ENCODE assay signal across 19 cellular contexts in genomic region chr3:131018970-131019369, GRCh38. TPM values are rescaled to one million over a fixed set of nuclear protein-coding genes. Genes with fewer than 3 reads are reported as not detected.
A peak's percentile ranks its signal among the peaks of the same experiment; 100 is the strongest.
DNase-seq lines count a peak whose midpoint lies in the region; ATAC-seq and TF ChIP-seq lines count a peak whose summit lies in the region.
"Had no signal": no experiment of that assay in that cellular context is flagged by ENCODE, and none has a peak within 500 bp of the region (broad histone marks: within the 10 kb centered on the region; RNA-seq: fewer than 3 reads in every experiment).

No MANE protein-coding gene starts in this region.

- no peaks in the 10 kb centered on the region for H3K79me2 ChIP-seq in mesendoderm (ENCODE audit: control insufficient read depth, insufficient read depth, low read length)

- H3K9ac ChIP-seq in mesendoderm (ENCODE audit: low read length): no peak overlapping the region
- H3K9ac ChIP-seq: BLaER1 had no signal

- in situ Hi-C loops in SK-MEL-5 (cut with HindIII; ENCODE audit: low pct_unique_long_range_greater_than_20kb, low sequenced_read_pairs): no loop called here

- H3K4me1 ChIP-seq in CD4-positive, CD25-positive, alpha-beta regulatory T cell (ENCODE audit: control insufficient read depth, insufficient read depth, low read length, poor library complexity, severe bottlenecking): peaks cover 47% of the 10 kb centered on the region
- H3K4me1 ChIP-seq in CD8-positive, alpha-beta T cell (ENCODE audit: insufficient read depth, low read length): peaks cover 39% of the 10 kb centered on the region
- no peaks in the 10 kb centered on the region for H3K4me1 ChIP-seq in mesendoderm (ENCODE audit: control insufficient read depth, low read depth, low read length)

- peak overlapping the region in 2 of 3 donors; percentile 10 to 55 for H3K27ac Mint-ChIP-seq in CD4-positive, CD25-positive, alpha-beta regulatory T cell
- H3K27ac Mint-ChIP-seq in CD8-positive, alpha-beta T cell: peak overlapping the region; percentile 16
- H3K27ac Mint-ChIP-seq in IgD-negative memory B cell: peak overlapping the region in 2 of 3 donors; percentile 53 to 59
- H3K27ac Mint-ChIP-seq: CD14-positive monocyte, GM23338, HFFc6 had no signal

- no peak overlapping the region for H2AK5ac ChIP-seq in mesendoderm (ENCODE audit: low read length)

- POLR2A ChIA-PET in CD8-positive, alpha-beta T cell (lab: Charles Lee): no interaction called here

- no peak overlapping the region for H2BK120ac ChIP-seq in mesendoderm (ENCODE audit: low read depth, low read length)

- H3K27me3 Mint-ChIP-seq in CD4-positive, CD25-positive, alpha-beta regulatory T cell: no peaks in the 10 kb centered on the region
- H3K27me3 Mint-ChIP-seq in CD8-positive, alpha-beta T cell (ENCODE audit: low read depth): no peaks in the 10 kb centered on the region
- no peaks in the 10 kb centered on the region for H3K27me3 Mint-ChIP-seq in IgD-negative memory B cell

- H4K5ac ChIP-seq in mesendoderm (ENCODE audit: low read length): no peak overlapping the region

- H3K79me1 ChIP-seq in mesendoderm (ENCODE audit: low read length): peaks cover 2% of the 10 kb centered on the region

- no peak for TF ChIP-seq CTCF in CD8-positive, alpha-beta T cell (IDR thresholded peaks at IDR 0.05)

- no peak overlapping the region for H3K18ac ChIP-seq in mesendoderm (ENCODE audit: low read length)

- ATAC-seq in CD4-positive, CD25-positive, alpha-beta regulatory T cell (ENCODE audit: low read depth in 2 of 2): no peak
- ATAC-seq in CD8-positive, alpha-beta T cell: no peak
- ATAC-seq in GM21360 (IDR thresholded peaks at IDR 0.05; ENCODE audit: unreplicated experiment) (no peak), GM21619 (IDR thresholded peaks at IDR 0.05; ENCODE audit: unreplicated experiment) (no peak)
- ATAC-seq: GM23338 had no signal

- peak overlapping the region; percentile 0 for H3K4me3 ChIP-seq in CD4-positive, CD25-positive, alpha-beta regulatory T cell (ENCODE audit: low read depth, low read length)
- H3K4me3 ChIP-seq in CD8-positive, alpha-beta T cell (ENCODE audit: low read depth, low read length): no peak overlapping the region
- no peak overlapping the region for H3K4me3 ChIP-seq in mesendoderm (ENCODE audit: low read length)
- H3K4me3 ChIP-seq: BLaER1, GM23338 had no signal

- H3K23ac ChIP-seq in mesendoderm (ENCODE audit: low read length): no peak overlapping the region

- H3K27me3 ChIP-seq in CD4-positive, CD25-positive, alpha-beta regulatory T cell (ENCODE audit: control insufficient read depth, insufficient read depth, low read length): no peaks in the 10 kb centered on the region
- no peaks in the 10 kb centered on the region for H3K27me3 ChIP-seq in CD8-positive, alpha-beta T cell (ENCODE audit: insufficient read depth, low read length)
- H3K27me3 ChIP-seq in mesendoderm (ENCODE audit: insufficient read depth, low read length, poor library complexity): no peaks in the 10 kb centered on the region
- H3K27me3 ChIP-seq: BLaER1 had no signal

- H3K36me3 Mint-ChIP-seq in CD4-positive, CD25-positive, alpha-beta regulatory T cell: peaks cover 46% of the 10 kb centered on the region
- H3K36me3 Mint-ChIP-seq in CD8-positive, alpha-beta T cell: peaks cover 70% of the 10 kb centered on the region
- peaks cover 6% of the 10 kb centered on the region for H3K36me3 Mint-ChIP-seq in IgD-negative memory B cell

- CTCF ChIA-PET in CD8-positive, alpha-beta T cell (lab: Charles Lee): interaction anchor here (0.7 to 1.0 kb wide), 2 partner anchors 9 to 14 kb away, joined by 3 read pairs; no protein-coding TSS in a partner anchor

- H3K56ac ChIP-seq in mesendoderm (ENCODE audit: low read length): no peak overlapping the region

- H2BK15ac ChIP-seq in mesendoderm (replicated peaks; ENCODE audit: low read depth): no peak overlapping the region

- H3K4me1 Mint-ChIP-seq in CD4-positive, CD25-positive, alpha-beta regulatory T cell: peaks cover 41 to 76% (median 55%) of the 10 kb centered on the region in 4 donors
- peaks cover 65% of the 10 kb centered on the region for H3K4me1 Mint-ChIP-seq in CD8-positive, alpha-beta T cell (ENCODE audit: low read depth)
- H3K4me1 Mint-ChIP-seq in IgD-negative memory B cell: peaks cover 39 to 46% (median 43%) of the 10 kb centered on the region in 3 donors
- H3K4me1 Mint-ChIP-seq: GM23338 had no signal

- H3K36me3 ChIP-seq in CD4-positive, CD25-positive, alpha-beta regulatory T cell (ENCODE audit: control insufficient read depth, insufficient read depth, low read length): peaks cover 56% of the 10 kb centered on the region
- H3K36me3 ChIP-seq in CD8-positive, alpha-beta T cell (ENCODE audit: insufficient read depth, low read length): peaks cover 20% of the 10 kb centered on the region
- peaks cover 2% of the 10 kb centered on the region for H3K36me3 ChIP-seq in mesendoderm (ENCODE audit: control insufficient read depth, insufficient read depth, low read length)

- H2BK5ac ChIP-seq in mesendoderm (ENCODE audit: low read length): no peak overlapping the region

- no peaks in the 10 kb centered on the region for H3K9me3 ChIP-seq in CD4-positive, CD25-positive, alpha-beta regulatory T cell (ENCODE audit: control insufficient read depth in 2 of 2, low read length in 2 of 2)
- no peaks in the 10 kb centered on the region for H3K9me3 ChIP-seq in CD8-positive, alpha-beta T cell (ENCODE audit: low read length)
- H3K9me3 ChIP-seq: BLaER1 had no signal

- H3K4me3 Mint-ChIP-seq in CD4-positive, CD25-positive, alpha-beta regulatory T cell: peak overlapping the region in 1 of 4 donors; percentile 59
- no peak overlapping the region for H3K4me3 Mint-ChIP-seq in CD8-positive, alpha-beta T cell
- peak overlapping the region in 1 of 4 donors; percentile 17 for H3K4me3 Mint-ChIP-seq in IgD-negative memory B cell
- H3K4me3 Mint-ChIP-seq: CD14-positive monocyte, GM23338, HFFc6 had no signal

- no peak overlapping the region for H3K4me2 ChIP-seq in mesendoderm (ENCODE audit: low read length)
- H3K4me2 ChIP-seq: BLaER1, GM23338 had no signal

- WGBS in mesendoderm (ENCODE audit: extremely low coverage, insufficient coverage, low lambda C conversion rate): no CpG with 5 or more reads among the region's 3 CpGs

- H4K8ac ChIP-seq in mesendoderm (ENCODE audit: low read depth, low read length): no peak overlapping the region

- no peak overlapping the region for H3K4ac ChIP-seq in mesendoderm (ENCODE audit: low read depth, low read length)

- intact Hi-C loops in CD8-positive, alpha-beta T cell (cut with DNase I, micrococcal nuclease): no loop called here

- no peaks in the 10 kb centered on the region for H3K9me3 Mint-ChIP-seq in CD4-positive, CD25-positive, alpha-beta regulatory T cell
- no peaks in the 10 kb centered on the region for H3K9me3 Mint-ChIP-seq in CD8-positive, alpha-beta T cell
- H3K9me3 Mint-ChIP-seq in IgD-negative memory B cell: no peaks in the 10 kb centered on the region
- H3K9me3 Mint-ChIP-seq: CD14-positive monocyte, GM23338, HFFc6 had no signal

- no peak for DNase-seq in CD4-positive, CD25-positive, alpha-beta regulatory T cell
- no peak for DNase-seq in CD8-positive, alpha-beta T cell
- DNase-seq in SK-MEL-5 (ENCODE audit: low read depth, low spot score) (peak; percentile 11), mesendoderm (no peak), UCSD-AML1 (lab: John Stamatoyannopoulos, UW; ENCODE audit: unreplicated experiment) (no peak)
- DNase-seq: 8988T, Calu3, DMS79 treated with DMSO at 0.1 percent for 48 hours, GF-D8, HCEC 1CT, HFFc6, IMR-90, KBM-7 had no signal

- H3K27ac ChIP-seq in CD4-positive, CD25-positive, alpha-beta regulatory T cell (ENCODE audit: insufficient read depth, low read length, poor library complexity, severe bottlenecking): no peak overlapping the region
- no peak overlapping the region for H3K27ac ChIP-seq in CD8-positive, alpha-beta T cell (ENCODE audit: low read depth, low read length)
- no peak overlapping the region for H3K27ac ChIP-seq in mesendoderm (ENCODE audit: low read depth, low read length)
- H3K27ac ChIP-seq: BLaER1 had no signal

RNA-seq across cellular contexts. Expression of gene ASTE1, which starts 7.7 kb away (rescaled TPM):
- total RNA-seq in CD4-positive, CD25-positive, alpha-beta regulatory T cell: 21.0 TPM
- polyA plus RNA-seq in CD4-positive, CD25-positive, alpha-beta regulatory T cell: 10 to 100 TPM; 26.9 to 32.3 (median 27.9) TPM
- total RNA-seq in CD8-positive, alpha-beta T cell: 10 to 100 TPM; 24.6 to 25.9 TPM
- polyA plus RNA-seq in IgD-negative memory B cell: 20.1 TPM
- total RNA-seq in SK-MEL-5 (2014; rRNA removed; shearing (Covaris generic)): 4.7 and 8.2 TPM in 2 replicates
- 4.8 and 5.2 TPM in 2 replicates for polyA plus RNA-seq in SK-MEL-5 (2015; cell fraction: cytosol; rRNA removed)
- polyA plus RNA-seq in SK-MEL-5 (2015; cell fraction: nucleus; rRNA removed): 13.0 and 14.3 TPM in 2 replicates
- 4.9 TPM for polyA plus RNA-seq in mesendoderm (2013, experiment 1 of 2)
- 5.0 TPM for polyA plus RNA-seq in mesendoderm (2013, experiment 2 of 2)

RNA-seq across cellular contexts. Expression of gene NEK11, which starts 7.7 kb away (rescaled TPM):
- 3.3 TPM for total RNA-seq in CD4-positive, CD25-positive, alpha-beta regulatory T cell
- 1 to 10 TPM; 1.1 to 2.8 (median 1.6) TPM for polyA plus RNA-seq in CD4-positive, CD25-positive, alpha-beta regulatory T cell
- 1 to 10 TPM; 3.6 to 3.8 TPM for total RNA-seq in CD8-positive, alpha-beta T cell
- 1.5 TPM for polyA plus RNA-seq in IgD-negative memory B cell
- 1.6 and 1.8 TPM in 2 replicates for total RNA-seq in SK-MEL-5 (2014; rRNA removed; shearing (Covaris generic))
- polyA plus RNA-seq in SK-MEL-5 (2015; cell fraction: cytosol; rRNA removed): 0.15 and 2.9 TPM in 2 replicates
- 1.4 and 4.1 TPM in 2 replicates for polyA plus RNA-seq in SK-MEL-5 (2015; cell fraction: nucleus; rRNA removed)
- 1.3 TPM for polyA plus RNA-seq in mesendoderm (2013, experiment 1 of 2)
- 1.1 TPM for polyA plus RNA-seq in mesendoderm (2013, experiment 2 of 2)
